19 cellular contexts compared by ENCODE assay signal in the genomic region with DNA sequence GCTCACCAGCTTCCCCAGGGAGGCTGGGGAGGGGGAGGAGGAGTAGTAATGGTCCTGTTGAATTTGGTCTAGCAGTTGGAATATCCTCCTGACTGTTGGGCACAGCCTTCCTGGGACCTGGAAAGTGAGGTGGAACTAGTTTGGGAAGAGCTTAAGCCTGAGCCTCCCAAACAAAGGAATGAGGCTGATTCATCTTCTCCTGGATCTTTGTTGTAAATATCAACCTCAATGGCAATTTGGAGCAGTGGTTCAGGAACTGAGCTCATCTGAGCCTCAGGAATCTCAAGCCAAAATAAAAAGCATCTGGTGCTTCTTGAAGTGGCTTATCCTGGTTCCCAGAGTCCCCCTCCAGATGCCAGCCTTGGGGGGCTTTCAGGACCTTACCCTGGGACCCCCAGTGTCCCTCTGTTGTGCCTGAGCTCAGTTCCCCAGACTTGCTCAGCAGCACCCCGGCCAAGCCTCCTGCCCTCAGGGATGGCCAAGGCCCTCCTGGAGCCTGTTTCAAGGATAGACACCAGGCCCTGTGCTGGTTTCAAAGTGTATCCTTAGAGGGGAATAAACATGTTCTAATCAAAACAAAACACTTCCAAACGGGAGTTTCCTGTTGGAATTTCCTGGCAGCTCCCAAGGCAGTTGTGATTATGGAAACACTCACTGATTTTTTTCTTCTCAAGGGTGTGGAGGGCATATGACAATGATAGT.
A peak's percentile ranks its signal among the peaks of the same experiment; 100 is the strongest.
DNase-seq lines count a peak whose midpoint lies in the region; ATAC-seq and TF ChIP-seq lines count a peak whose summit lies in the region.
"Had no signal": no experiment of that assay in that cellular context is flagged by ENCODE, and none has a peak within 500 bp of the region (broad histone marks: within the 10 kb centered on the region; RNA-seq: fewer than 3 reads in every experiment).

No MANE protein-coding gene starts in this region.

- no peak for TF ChIP-seq POLR2A in right lobe of liver (IDR thresholded peaks at IDR 0.05)

- no peak overlapping the region for H3K4me3 Mint-ChIP-seq in activated naive CD8-positive, alpha-beta T cell treated with anti-CD3 and anti-CD28 coated beads for 36 hours
- H3K4me3 Mint-ChIP-seq: activated T-helper 1 cell treated with anti-CD3 and anti-CD28 coated beads, Interleukin-12 subunit alpha, Interleukin-12 subunit beta, Interleukin-2, Interleukin-4 antibody, amounts not matched to agents 30 ng/mL and 10 ng/mL and 1 ng/mL, durations not matched to agents 14 hours and 24 hours and 36 hours; stimulated activated naive CD8-positive, alpha-beta T cell treated with anti-CD3 and anti-CD28 coated beads, Interleukin-15, amount 100 ng/mL, for 72 hours had no signal

- ATAC-seq in Right ventricle myocardium inferior: peak; percentile 43
- ATAC-seq in right lobe of liver: peak; percentile 42 to 69 (median 48)
- no peak for ATAC-seq in HG03108 (IDR thresholded peaks at IDR 0.05; ENCODE audit: unreplicated experiment)
- ATAC-seq: activated CD4-positive, CD25-positive, alpha-beta regulatory T cell treated with anti-CD3 and anti-CD28 coated beads, Interleukin-2, amount 50 U/mL, for 24 hours; stimulated activated naive CD8-positive, alpha-beta T cell treated with anti-CD3 and anti-CD28 coated beads, Interleukin-15, amount 100 ng/mL, for 72 hours had no signal

- H3K27ac ChIP-seq in right lobe of liver: peak overlapping the region in 1 of 3 donors; percentile 24
- H3K27ac ChIP-seq: 22Rv1 had no signal

- H3K27me3 Mint-ChIP-seq in activated naive CD8-positive, alpha-beta T cell treated with anti-CD3 and anti-CD28 coated beads for 36 hours: peaks cover 3% of the 10 kb centered on the region

- H3K9me3 Mint-ChIP-seq in activated naive CD8-positive, alpha-beta T cell treated with anti-CD3 and anti-CD28 coated beads for 36 hours: no peaks in the 10 kb centered on the region
- H3K9me3 Mint-ChIP-seq: activated T-helper 1 cell treated with anti-CD3 and anti-CD28 coated beads, Interleukin-12 subunit alpha, Interleukin-12 subunit beta, Interleukin-2, Interleukin-4 antibody, amounts not matched to agents 30 ng/mL and 10 ng/mL and 1 ng/mL, durations not matched to agents 14 hours and 24 hours and 36 hours; stimulated activated naive CD8-positive, alpha-beta T cell treated with anti-CD3 and anti-CD28 coated beads, Interleukin-15, amount 100 ng/mL, for 72 hours had no signal

- H3K27me3 ChIP-seq in right lobe of liver: no peaks in the 10 kb centered on the region
- H3K27me3 ChIP-seq: BE2C, breast epithelium had no signal

- H3K4me1 Mint-ChIP-seq in activated naive CD8-positive, alpha-beta T cell treated with anti-CD3 and anti-CD28 coated beads for 36 hours: no peaks in the 10 kb centered on the region
- H3K4me1 Mint-ChIP-seq: stimulated activated naive CD8-positive, alpha-beta T cell treated with anti-CD3 and anti-CD28 coated beads, Interleukin-15, amount 100 ng/mL, for 72 hours had no signal

- DNase-seq in Right ventricle myocardium inferior (ENCODE audit: missing footprints) (no peak), cardiac septum (ENCODE audit: low spot score) (no peak), right lobe of liver (no peak), pulmonary artery endothelial cell (ENCODE audit: low read depth, low spot score) (peak; percentile 55), posterior vena cava (ENCODE audit: low spot score) (no peak)
- DNase-seq in activated naive CD8-positive, alpha-beta T cell treated with anti-CD3 and anti-CD28 coated beads for 36 hours: no peak
- DNase-seq in stimulated activated CD4-positive, alpha-beta T cell treated with anti-CD3 and anti-CD28 coated beads, Interleukin-2, amount 100 ng/mL, for 48 hours: no peak
- DNase-seq: activated CD8-positive, alpha-beta memory T cell treated with anti-CD3 and anti-CD28 coated beads for 24 hours; BE2C; kidney glomerular epithelial cell; NCI-H1436; NCI-H748 treated with DMSO at 0.1 percent for 48 hours; stimulated activated naive CD8-positive, alpha-beta T cell treated with anti-CD3 and anti-CD28 coated beads, Interleukin-15, amount 100 ng/mL, for 72 hours had no signal

- no peaks in the 10 kb centered on the region for H3K9me3 ChIP-seq in right lobe of liver
- H3K9me3 ChIP-seq: BE2C, breast epithelium had no signal

- H3K4me3 ChIP-seq in right lobe of liver: no peak overlapping the region
- H3K4me3 ChIP-seq: breast epithelium had no signal

- no peak overlapping the region for H3K27ac Mint-ChIP-seq in activated naive CD8-positive, alpha-beta T cell treated with anti-CD3 and anti-CD28 coated beads for 36 hours
- H3K27ac Mint-ChIP-seq: activated T-helper 1 cell treated with anti-CD3 and anti-CD28 coated beads, Interleukin-12 subunit alpha, Interleukin-12 subunit beta, Interleukin-2, Interleukin-4 antibody, amounts not matched to agents 30 ng/mL and 10 ng/mL and 1 ng/mL, durations not matched to agents 14 hours and 24 hours and 36 hours; progenitor cell of endocrine pancreas; stimulated activated naive CD8-positive, alpha-beta T cell treated with anti-CD3 and anti-CD28 coated beads, Interleukin-15, amount 100 ng/mL, for 72 hours had no signal

- WGBS in right lobe of liver (ENCODE audit: insufficient coverage, low coverage, low lambda C conversion rate, missing lambda C conversion rate): 33% methylated on average over 2 of the region's 2 CpGs

- H3K4me1 ChIP-seq in right lobe of liver: no peaks in the 10 kb centered on the region
- H3K4me1 ChIP-seq: BE2C, breast epithelium had no signal

- no peak for TF ChIP-seq CTCF in right lobe of liver (IDR thresholded peaks at IDR 0.05)

- no peaks in the 10 kb centered on the region for H3K36me3 Mint-ChIP-seq in activated naive CD8-positive, alpha-beta T cell treated with anti-CD3 and anti-CD28 coated beads for 36 hours

- intact Hi-C loops in Right ventricle myocardium inferior (cut with DNase I): no loop called here
- intact Hi-C loops in cardiac septum (cut with DNase I): no loop called here
- intact Hi-C loops in right lobe of liver (cut with DNase I): no loop called here
- intact Hi-C loops in posterior vena cava (cut with DNase I): no loop called here

- H3K36me3 ChIP-seq in right lobe of liver: no peaks in the 10 kb centered on the region
- H3K36me3 ChIP-seq: BE2C, breast epithelium had no signal
